In genomic region chr5:172751761-172752510, GRCh38 we compare ENCODE assay signal across 20 cellular contexts. TPM values are rescaled to one million over a fixed set of nuclear protein-coding genes. Genes with fewer than 3 reads are reported as not detected.
DNase-seq lines count a peak whose midpoint lies in the region; ATAC-seq, FAIRE-seq and TF ChIP-seq lines count a peak whose summit lies in the region.
"Had no signal": no experiment of that assay in that cellular context is flagged by ENCODE, and none has a peak within 500 bp of the region (broad histone marks: within the 10 kb centered on the region; RNA-seq: fewer than 3 reads in every experiment).

No MANE protein-coding gene starts in this region.

- TF ChIP-seq RAD21 in GM12878 (IDR thresholded peaks at IDR 0.05; ENCODE audit: insufficient read depth, low read depth, low read length) = no peak

- H3K79me2 ChIP-seq in GM12878 (ENCODE audit: control insufficient read depth, insufficient read depth, low read length) = no peaks in the 10 kb centered on the region

- no peak overlapping the region for H3K9ac ChIP-seq in GM12878 (ENCODE audit: control insufficient read depth, insufficient read depth, low read length)

- no peak for ATAC-seq in GM12878
- peak in 6 of 8 donors; percentile 6 to 56 (median 36) for ATAC-seq in heart right ventricle
- peak; percentile 11 for ATAC-seq in omental fat pad (ENCODE audit: low FRiP score)
- no peak for ATAC-seq in activated naive CD4-positive, alpha-beta T cell treated with anti-CD3 and anti-CD28 coated beads, Interleukin-2, amount 50 U/mL, for 72 hours
- no peak for ATAC-seq in GM19467 (IDR thresholded peaks at IDR 0.05; ENCODE audit: unreplicated experiment)
- ATAC-seq: SK-N-SH treated with all-trans-retinoic acid at 6 μM for 48 hours had no signal

- POLR2A ChIA-PET in GM12878 (lab: Charles Lee) = no interaction called here

- no peak overlapping the region for H3K27ac Mint-ChIP-seq in activated naive CD4-positive, alpha-beta T cell treated with anti-CD3 and anti-CD28 coated beads, Interleukin-2, amount 50 U/mL, for 72 hours
- H3K27ac Mint-ChIP-seq: activated CD4-positive, alpha-beta memory T cell treated with anti-CD3 and anti-CD28 coated beads for 36 hours had no signal

- peaks cover 0 to 7% of the 10 kb centered on the region in 2 donors for H3K9me3 Mint-ChIP-seq in activated naive CD4-positive, alpha-beta T cell treated with anti-CD3 and anti-CD28 coated beads, Interleukin-2, amount 50 U/mL, for 72 hours

- no peak overlapping the region for H2AFZ ChIP-seq in GM12878 (ENCODE audit: control insufficient read depth, low read depth, low read length)

- FAIRE-seq in GM12878 (lab: Jason Lieb, UNC) (no peak), urothelium cell line (lab: Jason Lieb, UNC) (peak; percentile 42)

- H3K4me3 ChIP-seq in GM12878 = no peak overlapping the region
- H3K4me3 ChIP-seq in heart right ventricle = no peak overlapping the region
- H3K4me3 ChIP-seq: mucosa of descending colon, vagina had no signal

- RAD21 ChIA-PET in GM12878 (lab: Charles Lee; ENCODE audit: unreplicated experiment) = no interaction called here

- H3K36me3 ChIP-seq in GM12878 (ENCODE audit: control insufficient read depth in 2 of 2, insufficient read depth in 2 of 2, low read length in 1 of 2) (no peaks in the 10 kb centered on the region), heart right ventricle (no peaks in the 10 kb centered on the region)
- H3K36me3 ChIP-seq: vagina had no signal

- no peak for TF ChIP-seq CTCF in GM12878 (IDR thresholded peaks at IDR 0.05 in 2 of 3, conservative IDR thresholded peaks at IDR 0.05 in 1 of 3; ENCODE audit: control insufficient read depth in 2 of 3, extremely low read depth in 1 of 3, insufficient read depth in 1 of 3, low read depth in 3 of 3, low read length in 3 of 3)
- TF ChIP-seq CTCF in heart right ventricle (IDR thresholded peaks at IDR 0.05) = no peak
- no peak for TF ChIP-seq CTCF in omental fat pad (IDR thresholded peaks at IDR 0.05)

- DNase-seq in GM12878 (ENCODE audit: low read depth, low spot score) (no peak), heart right ventricle (peak in 1 of 2 donors; percentile 56), omental fat pad (ENCODE audit: low spot score) (no peak), urothelium cell line (ENCODE audit: low spot score) (no peak)
- no peak for DNase-seq in activated naive CD4-positive, alpha-beta T cell treated with anti-CD3 and anti-CD28 coated beads, Interleukin-2, amount 50 U/mL, for 72 hours (ENCODE audit: low spot score in 2 of 2)
- no peak for DNase-seq in activated CD4-positive, alpha-beta T cell treated with anti-CD3 and anti-CD28 coated beads for 48 hours
- DNase-seq: activated CD4-positive, alpha-beta memory T cell treated with anti-CD3 and anti-CD28 coated beads for 36 hours; activated naive CD4-positive, alpha-beta T cell treated with Interleukin-2 at 50 U/mL for 16 hours; activated T-cell treated with anti-CD3 and anti-CD28 coated beads, Interleukin-2, amount 50 U/mL, for 1 hour; amniotic stem cell; central memory CD4-positive, alpha-beta T cell; DMS53; hippocampal formation; mucosa of descending colon; NCI-H1694; NCI-H69 had no signal

- intact Hi-C loops in GM12878 (cut with micrococcal nuclease; ENCODE audit: unreplicated experiment) = no loop called here
- intact Hi-C loops in heart right ventricle (cut with DNase I) = loop anchor here in 2 of 10 donors (2.0 kb wide), 1 partner anchor 13 kb away; no protein-coding TSS in a partner anchor

- H3K27me3 ChIP-seq in GM12878 (replicated peaks in 1 of 2; ENCODE audit: control insufficient read depth in 2 of 2, insufficient read depth in 2 of 2, low read length in 1 of 2) = no peaks in the 10 kb centered on the region
- H3K27me3 ChIP-seq in heart right ventricle = no peaks in the 10 kb centered on the region
- H3K27me3 ChIP-seq: vagina had no signal

- no peak overlapping the region for H3K27ac ChIP-seq in GM12878 (ENCODE audit: control insufficient read depth, insufficient read depth)
- peak overlapping the region; percentile 64 to 99 (median 94) for H3K27ac ChIP-seq in heart right ventricle
- H3K27ac ChIP-seq: epithelial cell of prostate, vagina had no signal

- H3K9me3 ChIP-seq in GM12878 (replicated peaks; ENCODE audit: control insufficient read depth, insufficient read depth, low read length) (no peaks in the 10 kb centered on the region; the same call in 2 of the 3 replicates), heart right ventricle (peaks cover 0 to 20% (median 5%) of the 10 kb centered on the region in 11 donors)
- H3K9me3 ChIP-seq: mucosa of descending colon had no signal

- in situ Hi-C loops in GM12878 (cut with MboI) = no loop called here

- H3K4me1 ChIP-seq in GM12878 (ENCODE audit: control insufficient read depth, insufficient read depth, low read length) (no peaks in the 10 kb centered on the region), heart right ventricle (peaks cover 31 to 51% (median 43%) of the 10 kb centered on the region in 9 donors)

- no peak for TF ChIP-seq POLR2A in GM12878 (IDR thresholded peaks at IDR 0.05; ENCODE audit: low read depth, low read length)

- TF ChIP-seq EP300 in GM12878 (IDR thresholded peaks at IDR 0.05; ENCODE audit: borderline replicate concordance in 1 of 2, control insufficient read depth in 1 of 2, low read depth in 2 of 2, low read length in 2 of 2) = no peak

- no peak overlapping the region for H3K4me2 ChIP-seq in GM12878 (ENCODE audit: control insufficient read depth, insufficient read depth)

- peaks cover 0 to 7% of the 10 kb centered on the region in 2 donors for H3K36me3 Mint-ChIP-seq in activated naive CD4-positive, alpha-beta T cell treated with anti-CD3 and anti-CD28 coated beads, Interleukin-2, amount 50 U/mL, for 72 hours
- H3K36me3 Mint-ChIP-seq: activated CD4-positive, alpha-beta memory T cell treated with anti-CD3 and anti-CD28 coated beads for 36 hours had no signal

- BruUV-seq in GM12878 (replicated peaks; lab: Mats Ljungman, UMichigan) = no TSS peak

- H4K20me1 ChIP-seq in GM12878 (ENCODE audit: control insufficient read depth, insufficient read depth) = no peaks in the 10 kb centered on the region

- CTCF ChIA-PET in GM12878 (lab: Yijun Ruan, JAX) = interaction anchor here (0.9 to 1.0 kb wide), 2 partner anchors 20 to 37 kb away, joined by 3 to 4 read pairs; no protein-coding TSS in a partner anchor

- SMC1A ChIA-PET in GM12878 (lab: Charles Lee; ENCODE audit: uncharacterized antibody, unreplicated experiment) = interaction anchor here (1.2 kb wide), 1 partner anchor 103 kb away, joined by 3 read pairs; no protein-coding TSS in a partner anchor

- WGBS in GM12878 (ENCODE audit: insufficient coverage, insufficient replicate concordance, low lambda C conversion rate, missing lambda C conversion rate) = 53% methylated on average over 14 of the region's 14 CpGs
- 74 to 79% methylated on average over 14 of the region's 14 CpGs for WGBS in heart right ventricle, 2 donors

TF ChIP-seq in GM12878, 131 proteins besides CTCF, POLR2A, EP300 and RAD21:
- TF ChIP-seq, protein P1, sequence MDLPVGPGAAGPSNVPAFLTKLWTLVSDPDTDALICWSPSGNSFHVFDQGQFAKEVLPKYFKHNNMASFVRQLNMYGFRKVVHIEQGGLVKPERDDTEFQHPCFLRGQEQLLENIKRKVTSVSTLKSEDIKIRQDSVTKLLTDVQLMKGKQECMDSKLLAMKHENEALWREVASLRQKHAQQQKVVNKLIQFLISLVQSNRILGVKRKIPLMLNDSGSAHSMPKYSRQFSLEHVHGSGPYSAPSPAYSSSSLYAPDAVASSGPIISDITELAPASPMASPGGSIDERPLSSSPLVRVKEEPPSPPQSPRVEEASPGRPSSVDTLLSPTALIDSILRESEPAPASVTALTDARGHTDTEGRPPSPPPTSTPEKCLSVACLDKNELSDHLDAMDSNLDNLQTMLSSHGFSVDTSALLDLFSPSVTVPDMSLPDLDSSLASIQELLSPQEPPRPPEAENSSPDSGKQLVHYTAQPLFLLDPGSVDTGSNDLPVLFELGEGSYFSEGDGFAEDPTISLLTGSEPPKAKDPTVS (IDR thresholded peaks at IDR 0.05; ENCODE audit: low read depth, low read length) = no peak
- TF ChIP-seq TCF3 (IDR thresholded peaks at IDR 0.05; ENCODE audit: borderline replicate concordance, insufficient read depth, low read depth, low read length) = peak; percentile 28; the same call in 1 of the 2 replicates
- TF ChIP-seq BCL3 (IDR thresholded peaks at IDR 0.05; ENCODE audit: borderline replicate concordance, insufficient read depth, low read depth, low read length, poor library complexity, severe bottlenecking) = peak; percentile 97

RNA-seq across cellular contexts. Expression of gene DUSP1, which starts 19.1 kb away (rescaled TPM):
- 9.4 and 10.7 TPM in 2 replicates for total RNA-seq in GM12878 (2013; cell fraction: nucleolus; rRNA removed)
- total RNA-seq in GM12878 (2014; rRNA removed) (5.8 and 6.2 TPM in 2 replicates), GM12878 (2014; rRNA removed; fragmentation: Illumina TruSeq; extraction: Trizol) (2.0 and 2.5 TPM in 2 replicates), GM12878 (2021) (5.0 and 5.3 TPM in 2 replicates), heart right ventricle (100 to 1,000 TPM in 7 of 10 donors, 10 to 100 TPM in 3; 55.7 to 215 (median 143) TPM), omental fat pad (1,000 to 10,000 TPM; 1,645 to 2,968 (median 1,824) TPM)
- 2.1 TPM for polyA plus RNA-seq in GM12878 (2011; ENCODE audit: low read depth)
- polyA plus RNA-seq in GM12878 (2011; rRNA removed) (3.0 and 4.0 TPM in 2 replicates), GM12878 (2014; fragmentation: Illumina TruSeq; extraction: Trizol) (1.0 and 2.0 TPM in 2 replicates), GM12878 (2014; fragmentation: Nextera tagmentation; extraction: Ambion mirVana) (1 to 10 TPM; 1.4 to 1.9 TPM), GM12878 (2014; rRNA removed) (3.5 and 4.1 TPM in 2 replicates), GM12878 (2016; fragmentation: Nextera tagmentation; extraction: Ambion mirVana) (1 to 10 TPM; 3.9 to 5.4 TPM), heart right ventricle (10 to 100 TPM; 33.3 to 98.6 TPM)
- polyA plus RNA-seq in GM12878 (2011; cell fraction: cytosol; rRNA removed) = 4.7 and 5.6 TPM in 2 replicates
- polyA plus RNA-seq in GM12878 (2011; cell fraction: nucleus; rRNA removed) = 7.0 and 8.8 TPM in 2 replicates
- polyA plus RNA-seq in GM12878 (2012) = 4.9 and 5.3 TPM in 2 replicates
- 5.9 and 9.3 TPM in 2 replicates for polyA minus RNA-seq in GM12878 (2011; rRNA and poly(A)+ RNA removed)
- polyA minus RNA-seq in GM12878 (2011; cell fraction: cytosol; rRNA and poly(A)+ RNA removed) = 4.9 and 5.3 TPM in 2 replicates
- 12.6 and 13.6 TPM in 2 replicates for polyA minus RNA-seq in GM12878 (2011; cell fraction: nucleus; rRNA and poly(A)+ RNA removed)
- total RNA-seq in activated naive CD4-positive, alpha-beta T cell treated with anti-CD3 and anti-CD28 coated beads, Interleukin-2, amount 50 U/mL, for 72 hours = 10 to 100 TPM; 12.0 to 17.6 TPM

Comparison
In these comparisons a context has a peak if more than half of its experiments do, and no peak if none do; other contexts are left out.
1. ATAC-seq: peak in heart right ventricle (6 of 8) and omental fat pad (single experiment); none in GM12878 (single experiment), activated naive CD4-positive, alpha-beta T cell treated with anti-CD3 and anti-CD28 coated beads, Interleukin-2, amount 50 U/mL, for 72 hours (0 of 2) and GM19467 (single experiment).
2. RNA of gene DUSP1, which starts 19.1 kb away (total RNA-seq): 1,645 to 2,968 TPM in omental fat pad; 55.7 to 215 TPM in heart right ventricle, 12.0 to 17.6 TPM in activated naive CD4-positive, alpha-beta T cell treated with anti-CD3 and anti-CD28 coated beads, Interleukin-2, amount 50 U/mL, for 72 hours and 2.0 to 10.7 TPM in GM12878; every median in the first group is over 4 times any median in the second.